3 cellular contexts compared by ENCODE assay signal in genomic region chr6:60747765-60748556, GRCh38.
DNase-seq lines count a peak whose midpoint lies in the region; ATAC-seq and TF ChIP-seq lines count a peak whose summit lies in the region.
"Not testable (repeated sequence)": the region's sequence is repeated elsewhere in the genome, so short reads cannot be mapped to it uniquely, and the experiment has no call there.

No MANE protein-coding gene starts in this region.

- intact Hi-C loops in left colon (cut with DNase I, micrococcal nuclease); mucosa of descending colon (cut with DNase I, micrococcal nuclease); sciatic nerve (cut with DNase I): not testable (repeated sequence)

- ATAC-seq in left colon (peak; percentile 84), mucosa of descending colon (peak; percentile 55), sciatic nerve (peak; percentile 61)

- H3K4me1 ChIP-seq in mucosa of descending colon (ENCODE audit: low read depth) = not testable (repeated sequence)

- H3K36me3 ChIP-seq in mucosa of descending colon (ENCODE audit: low read depth) = not testable (repeated sequence)

- not testable (repeated sequence) for H3K4me3 ChIP-seq in mucosa of descending colon

- not testable (repeated sequence) for TF ChIP-seq CTCF in mucosa of descending colon (IDR thresholded peaks at IDR 0.05)

- DNase-seq in left colon; mucosa of descending colon; sciatic nerve (ENCODE audit: low spot score): not testable (repeated sequence)

- not testable (repeated sequence) for H3K9me3 ChIP-seq in mucosa of descending colon
